ENCODE assay signal across 16 cellular contexts in the genomic region with DNA sequence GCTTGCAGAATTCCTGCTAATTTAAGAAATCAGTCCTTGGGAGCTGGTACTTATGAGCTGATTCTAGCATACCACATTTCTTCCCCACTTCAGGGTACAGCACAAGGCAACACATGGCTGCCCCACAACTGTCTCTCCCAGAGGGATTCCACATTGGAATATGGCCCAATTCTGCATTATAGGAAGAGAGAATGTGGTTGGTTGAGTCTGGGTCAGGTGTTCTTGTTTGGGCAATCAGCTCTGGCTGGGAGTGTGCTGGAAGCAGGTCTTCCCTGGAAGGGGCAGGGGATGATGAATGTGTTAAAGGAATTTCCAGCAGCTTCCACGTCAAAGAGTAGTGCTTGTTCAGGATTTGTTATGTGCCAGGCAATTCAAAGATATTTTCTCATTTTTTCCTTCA.
A peak's percentile ranks its signal among the peaks of the same experiment; 100 is the strongest.
DNase-seq lines count a peak whose midpoint lies in the region; ATAC-seq and TF ChIP-seq lines count a peak whose summit lies in the region.
"Had no signal": no experiment of that assay in that cellular context is flagged by ENCODE, and none has a peak within 500 bp of the region (broad histone marks: within the 10 kb centered on the region; RNA-seq: fewer than 3 reads in every experiment).

No MANE protein-coding gene starts in this region.

- H3K9me3 ChIP-seq in ovary: no peaks in the 10 kb centered on the region
- H3K9me3 ChIP-seq: SK-N-SH had no signal

- CTCF ChIA-PET in activated CD8-positive, alpha-beta T cell treated with anti-CD3 and anti-CD28 coated beads for 36 hours (lab: Charles Lee): no interaction called here

- DNase-seq in Right ventricle myocardium inferior (ENCODE audit: missing footprints): no peak
- DNase-seq in Right ventricle myocardium superior: no peak
- DNase-seq in NCI-H69 (lab: John Stamatoyannopoulos, UW): peak; percentile 31
- peak; percentile 10 for DNase-seq in fibroblast of pulmonary artery (ENCODE audit: low read depth)
- DNase-seq in activated CD8-positive, alpha-beta T cell treated with anti-CD3 and anti-CD28 coated beads for 36 hours: no peak
- DNase-seq in DMS79 treated with DMSO at 0.1 percent for 48 hours (lab: John Stamatoyannopoulos, UW): no peak
- no peak for DNase-seq in kidney tubule cell (ENCODE audit: low spot score)
- no peak for DNase-seq in ovary
- DNase-seq: CD4-positive, CD25-positive, alpha-beta regulatory T cell; H7; Karpas-422; NCI-H345; NCI-H524; PC-3; SHP77 treated with DMSO at 0.1 percent for 48 hours; SK-N-SH had no signal

- no peaks in the 10 kb centered on the region for H3K9me3 Mint-ChIP-seq in activated CD8-positive, alpha-beta T cell treated with anti-CD3 and anti-CD28 coated beads for 36 hours
- H3K9me3 Mint-ChIP-seq: CD4-positive, CD25-positive, alpha-beta regulatory T cell had no signal

- H3K4me1 ChIP-seq in ovary (ENCODE audit: insufficient read depth): no peaks in the 10 kb centered on the region

- H3K36me3 ChIP-seq in ovary: no peaks in the 10 kb centered on the region

- no peaks in the 10 kb centered on the region for H3K27me3 ChIP-seq in ovary

- no peak for TF ChIP-seq POLR2A in ovary (IDR thresholded peaks at IDR 0.05)

- H3K4me1 Mint-ChIP-seq in activated CD8-positive, alpha-beta T cell treated with anti-CD3 and anti-CD28 coated beads for 36 hours (ENCODE audit: low read depth): no peaks in the 10 kb centered on the region

- H3K4me3 Mint-ChIP-seq in activated CD8-positive, alpha-beta T cell treated with anti-CD3 and anti-CD28 coated beads for 36 hours: no peak overlapping the region

- TF ChIP-seq CTCF in fibroblast of pulmonary artery (IDR thresholded peaks at IDR 0.05; ENCODE audit: low read length, missing control alignments) (no peak), ovary (IDR thresholded peaks at IDR 0.05) (no peak)
- TF ChIP-seq CTCF in activated CD8-positive, alpha-beta T cell treated with anti-CD3 and anti-CD28 coated beads for 36 hours (IDR thresholded peaks at IDR 0.05): no peak

- 17 to 42% (median 36%) methylated on average over 1 of the region's 1 CpG for WGBS in ovary, 3 donors

- POLR2A ChIA-PET in activated CD8-positive, alpha-beta T cell treated with anti-CD3 and anti-CD28 coated beads for 36 hours (lab: Charles Lee): no interaction called here

- no peaks in the 10 kb centered on the region for H3K27me3 Mint-ChIP-seq in activated CD8-positive, alpha-beta T cell treated with anti-CD3 and anti-CD28 coated beads for 36 hours
- H3K27me3 Mint-ChIP-seq: CD4-positive, CD25-positive, alpha-beta regulatory T cell had no signal

- no peak overlapping the region for H3K27ac ChIP-seq in ovary

- peak; percentile 37 for ATAC-seq in Right ventricle myocardium inferior
- ATAC-seq in Right ventricle myocardium superior (ENCODE audit: poor library complexity): no peak
- no peak for ATAC-seq in activated CD8-positive, alpha-beta T cell treated with anti-CD3 and anti-CD28 coated beads for 36 hours
- ATAC-seq: PC-3 had no signal

- H3K27ac Mint-ChIP-seq in activated CD8-positive, alpha-beta T cell treated with anti-CD3 and anti-CD28 coated beads for 36 hours: no peak overlapping the region

- H3K4me3 ChIP-seq in fibroblast of pulmonary artery (replicated peaks; ENCODE audit: low read depth, low read length): no peak overlapping the region
- H3K4me3 ChIP-seq in ovary: no peak overlapping the region

- H3K36me3 Mint-ChIP-seq in activated CD8-positive, alpha-beta T cell treated with anti-CD3 and anti-CD28 coated beads for 36 hours (ENCODE audit: low read depth): no peaks in the 10 kb centered on the region
- H3K36me3 Mint-ChIP-seq: CD4-positive, CD25-positive, alpha-beta regulatory T cell had no signal

- TF ChIP-seq EP300 in ovary (IDR thresholded peaks at IDR 0.05): no peak

- intact Hi-C loops in Right ventricle myocardium inferior (cut with DNase I) (no loop called here), Right ventricle myocardium superior (cut with DNase I) (no loop called here), ovary (cut with DNase I) (no loop called here)
- intact Hi-C loops in activated CD8-positive, alpha-beta T cell treated with anti-CD3 and anti-CD28 coated beads for 36 hours (cut with micrococcal nuclease): no loop called here

Comparison
In these comparisons a context has a peak if more than half of its experiments do, and no peak if none do; other contexts are left out.
1. DNase-seq: peak in NCI-H69 (single experiment) and fibroblast of pulmonary artery (single experiment); none in Right ventricle myocardium inferior (single experiment), Right ventricle myocardium superior (single experiment), activated CD8-positive, alpha-beta T cell treated with anti-CD3 and anti-CD28 coated beads for 36 hours (single experiment), DMS79 treated with DMSO at 0.1 percent for 48 hours (single experiment), kidney tubule cell (single experiment) and ovary (0 of 5).